ENCODE assay signal across 8 cellular contexts in genomic region chr6:13327691-13328075, GRCh38. TPM values are rescaled to one million over a fixed set of nuclear protein-coding genes. Genes with fewer than 3 reads are reported as not detected.
DNase-seq lines count a peak whose midpoint lies in the region; ATAC-seq and TF ChIP-seq lines count a peak whose summit lies in the region.

No MANE protein-coding gene starts in this region.

- no peaks in the 10 kb centered on the region for H3K27me3 Mint-ChIP-seq in activated naive CD4-positive, alpha-beta T cell treated with anti-CD3 and anti-CD28 coated beads for 36 hours (ENCODE audit: low read depth)

- H3K36me3 ChIP-seq in SK-N-MC (ENCODE audit: insufficient read depth, low read length): peaks cover 22% of the 10 kb centered on the region
- peaks cover 4 to 35% of the 10 kb centered on the region in 2 donors for H3K36me3 ChIP-seq in psoas muscle (ENCODE audit: insufficient read depth in 1 of 2, low read depth in 1 of 2)

- TF ChIP-seq CTCF in fibroblast of mammary gland (conservative IDR thresholded peaks at IDR 0.05; ENCODE audit: control insufficient read depth, insufficient read depth, low read depth, low read length): no peak
- TF ChIP-seq CTCF in psoas muscle (IDR thresholded peaks at IDR 0.05): no peak
- TF ChIP-seq CTCF in GM10248 (IDR thresholded peaks at IDR 0.05; ENCODE audit: control extremely low read depth, extremely low read depth, low read depth, missing control alignments): no peak

- 0 to 1% (median 1%) methylated on average over 10 of the region's 10 CpGs for WGBS in psoas muscle, 3 donors

- H3K4me3 Mint-ChIP-seq in activated naive CD4-positive, alpha-beta T cell treated with anti-CD3 and anti-CD28 coated beads for 36 hours: peak overlapping the region; percentile 95

- CTCF ChIA-PET in activated naive CD4-positive, alpha-beta T cell treated with anti-CD3 and anti-CD28 coated beads for 36 hours (lab: Charles Lee): interaction anchor here (0.6 to 2.9 kb wide), 7 partner anchors 19 to 690 kb away, joined by 3 to 17 read pairs (median 3); partner anchors contain the start of gene SIRT5
- CTCF ChIA-PET in GM10248 (lab: Yijun Ruan, JAX): interaction anchor here (0.9 to 7.0 kb wide), 8 partner anchors 10 to 133 kb away, joined by 3 to 74 read pairs (median 4); no protein-coding TSS in a partner anchor

- peaks cover 20% of the 10 kb centered on the region for H3K36me3 Mint-ChIP-seq in activated naive CD4-positive, alpha-beta T cell treated with anti-CD3 and anti-CD28 coated beads for 36 hours (ENCODE audit: low read depth)

- H3K9ac ChIP-seq in SK-N-MC (ENCODE audit: insufficient read length): peak overlapping the region; percentile 90

- H3K4me1 ChIP-seq in psoas muscle: peaks cover 3% of the 10 kb centered on the region

- intact Hi-C loops in activated naive CD4-positive, alpha-beta T cell treated with anti-CD3 and anti-CD28 coated beads for 36 hours (cut with micrococcal nuclease): loop anchor here (1.0 to 5.0 kb wide), 7 partner anchors 24 to 487 kb away; partner anchors contain the start of gene MCUR1
- intact Hi-C loops in psoas muscle (cut with DNase I): loop anchor here in 1 of 2 donors (2.0 kb wide), 1 partner anchor 415 kb away; no protein-coding TSS in a partner anchor

- H3K27me3 ChIP-seq in psoas muscle (ENCODE audit: insufficient read depth in 3 of 3, low read length in 2 of 3): no peaks in the 10 kb centered on the region

- H3K9me3 ChIP-seq in SK-N-MC (ENCODE audit: low read depth, low read length) (no peaks in the 10 kb centered on the region), psoas muscle (no peaks in the 10 kb centered on the region)

- peak; percentile 20 for DNase-seq in activated naive CD4-positive, alpha-beta T cell treated with anti-CD3 and anti-CD28 coated beads for 36 hours
- DNase-seq in activated naive CD4-positive, alpha-beta T cell treated with Interleukin-2 at 50 U/mL for 16 hours: no peak
- DNase-seq in SK-N-MC (ENCODE audit: low read depth, low spot score) (no peak), fibroblast of mammary gland (ENCODE audit: low read depth) (no peak), psoas muscle (no peak), GM10248 (ENCODE audit: extremely low spot score) (no peak), NCI-H1694 treated with DMSO at 0.1 percent for 48 hours (lab: John Stamatoyannopoulos, UW) (no peak)

- peak overlapping the region; percentile 93 for H3K27ac Mint-ChIP-seq in activated naive CD4-positive, alpha-beta T cell treated with anti-CD3 and anti-CD28 coated beads for 36 hours

- ATAC-seq in psoas muscle (peak in 1 of 4 donors; percentile 4), HG03135 (IDR thresholded peaks at IDR 0.05; ENCODE audit: unreplicated experiment) (no peak)

- H3K4me3 ChIP-seq in SK-N-MC (peak overlapping the region; percentile 91), fibroblast of mammary gland (ENCODE audit: control insufficient read depth, low read depth, low read length) (peak overlapping the region; percentile 96), psoas muscle (peak overlapping the region; percentile 92)

- H3K9me3 Mint-ChIP-seq in activated naive CD4-positive, alpha-beta T cell treated with anti-CD3 and anti-CD28 coated beads for 36 hours: no peaks in the 10 kb centered on the region

- H3K27ac ChIP-seq in SK-N-MC (peak overlapping the region; percentile 34; the same call in 1 of the 2 replicates), psoas muscle (peak overlapping the region; percentile 95)

- POLR2A ChIA-PET in GM10248 (lab: Yijun Ruan, JAX): no interaction called here

- peaks cover 18% of the 10 kb centered on the region for H3K4me1 Mint-ChIP-seq in activated naive CD4-positive, alpha-beta T cell treated with anti-CD3 and anti-CD28 coated beads for 36 hours (ENCODE audit: low read depth)

RNA-seq across cellular contexts. Expression of gene TBC1D7, which starts 0.7 kb away (rescaled TPM):
- total RNA-seq in activated naive CD4-positive, alpha-beta T cell treated with anti-CD3 and anti-CD28 coated beads for 36 hours: 10 to 100 TPM; 25.4 to 27.1 TPM
- total RNA-seq in psoas muscle: 10 to 100 TPM in 3 of 4 donors, 1 to 10 TPM in 1; 9.4 to 12.0 (median 10.3) TPM
- 10 to 100 TPM; 14.8 to 19.4 (median 17.4) TPM for polyA plus RNA-seq in psoas muscle
